In the genomic region with DNA sequence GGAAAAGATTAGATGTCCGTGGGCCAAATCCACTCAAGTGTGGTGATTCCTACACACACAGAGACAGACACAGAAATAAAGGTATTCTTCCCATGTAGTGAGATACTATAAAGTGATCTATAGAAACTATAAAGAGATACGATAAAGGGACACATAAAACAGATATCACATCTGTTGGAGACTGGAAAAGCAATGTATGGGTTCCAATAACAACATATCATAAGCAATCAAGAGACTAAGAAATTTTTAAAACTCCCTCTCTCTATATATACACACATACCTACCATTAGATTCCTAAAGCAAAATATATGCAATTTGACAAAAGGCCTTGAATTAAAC, we compare ENCODE assay signal across 14 cellular contexts. TPM values are rescaled to one million over a fixed set of nuclear protein-coding genes. Genes with fewer than 3 reads are reported as not detected.
DNase-seq lines count a peak whose midpoint lies in the region; ATAC-seq and TF ChIP-seq lines count a peak whose summit lies in the region.
"Had no signal": no experiment of that assay in that cellular context is flagged by ENCODE, and none has a peak within 500 bp of the region (broad histone marks: within the 10 kb centered on the region; RNA-seq: fewer than 3 reads in every experiment).

No MANE protein-coding gene starts in this region.

- no peak for DNase-seq in CD4-positive, alpha-beta T cell
- DNase-seq in caudate nucleus (lab: John Stamatoyannopoulos, UW): no peak
- no peak for DNase-seq in neural crest cell (ENCODE audit: low read depth, low spot score)
- DNase-seq in NCI-H524 treated with DMSO at 0.1 percent for 48 hours (lab: John Stamatoyannopoulos, UW): no peak
- DNase-seq: activated T-cell treated with anti-CD3 and anti-CD28 coated beads, Interleukin-2, amount 50 U/mL, for 48 hours; cerebellar nuclear complex; esophagus squamous epithelium; NCI-H1694 treated with DMSO at 0.1 percent for 48 hours; NK-92 treated with Interleukin-12 subunit alpha and Interleukin-12 subunit beta, amount 100 ng/mL, for 24 hours; retina had no signal

- H3K36me3 Mint-ChIP-seq in CD4-positive, alpha-beta T cell (ENCODE audit: low read depth): peaks cover 66% of the 10 kb centered on the region
- H3K36me3 Mint-ChIP-seq in IgD-negative memory B cell (peaks cover 16% of the 10 kb centered on the region), neural crest cell (ENCODE audit: low read depth) (peaks cover 43% of the 10 kb centered on the region)

- H3K9me3 ChIP-seq in CD4-positive, alpha-beta T cell (ENCODE audit: control insufficient read depth, low read length): no peaks in the 10 kb centered on the region
- H3K9me3 ChIP-seq: esophagus squamous epithelium had no signal

- no peaks in the 10 kb centered on the region for H3K27me3 Mint-ChIP-seq in CD4-positive, alpha-beta T cell
- H3K27me3 Mint-ChIP-seq in IgD-negative memory B cell (no peaks in the 10 kb centered on the region), neural crest cell (ENCODE audit: low read depth) (peaks cover 24% of the 10 kb centered on the region)

- intact Hi-C loops in CD4-positive, alpha-beta T cell (cut with DNase I, micrococcal nuclease): loop anchor here in 1 of 2 experiments (5.0 kb wide), 1 partner anchor 130 kb away; no protein-coding TSS in a partner anchor

- peaks cover 66% of the 10 kb centered on the region for H3K4me1 Mint-ChIP-seq in CD4-positive, alpha-beta T cell (ENCODE audit: low read depth)
- H3K4me1 Mint-ChIP-seq in IgD-negative memory B cell (peaks cover 23 to 47% (median 34%) of the 10 kb centered on the region in 3 donors), neural crest cell (peaks cover 60% of the 10 kb centered on the region)

- CTCF ChIA-PET in CD4-positive, alpha-beta T cell (lab: Charles Lee): interaction anchor here (1.0 to 2.7 kb wide), 6 partner anchors 67 to 130 kb away, joined by 3 to 9 read pairs (median 6); no protein-coding TSS in a partner anchor

- no peak for TF ChIP-seq CTCF in CD4-positive, alpha-beta T cell (IDR thresholded peaks at IDR 0.05)
- no peak for TF ChIP-seq CTCF in neural crest cell (conservative IDR thresholded peaks at IDR 0.05)

- H3K27ac Mint-ChIP-seq in CD4-positive, alpha-beta T cell: peak overlapping the region; percentile 99
- peak overlapping the region; percentile 65 to 100 (median 81) for H3K27ac Mint-ChIP-seq in IgD-negative memory B cell
- no peak overlapping the region for H3K27ac Mint-ChIP-seq in neural crest cell (ENCODE audit: unreplicated experiment)

- H3K27me3 ChIP-seq in CD4-positive, alpha-beta T cell (ENCODE audit: control insufficient read depth, insufficient read depth, low read length): no peaks in the 10 kb centered on the region
- H3K27me3 ChIP-seq: esophagus squamous epithelium had no signal

- no peak overlapping the region for H3K4me3 Mint-ChIP-seq in CD4-positive, alpha-beta T cell
- peak overlapping the region in 2 of 4 donors; percentile 71 to 76 for H3K4me3 Mint-ChIP-seq in IgD-negative memory B cell
- H3K4me3 Mint-ChIP-seq in neural crest cell: peak overlapping the region; percentile 32

- no peak for ATAC-seq in CD4-positive, alpha-beta T cell (ENCODE audit: poor library complexity)
- ATAC-seq in GM21360 (IDR thresholded peaks at IDR 0.05; ENCODE audit: unreplicated experiment) (no peak), GM21367 (IDR thresholded peaks at IDR 0.05; ENCODE audit: unreplicated experiment) (no peak)

- POLR2A ChIA-PET in CD4-positive, alpha-beta T cell (lab: Charles Lee): interaction anchor here (1.2 to 4.8 kb wide), 4 partner anchors 12 to 109 kb away, joined by 3 to 135 read pairs (median 48); partner anchors contain the start of genes ABCF1, GNL1 and PRR3

- H3K27ac ChIP-seq in CD4-positive, alpha-beta T cell (ENCODE audit: low read depth, low read length): no peak overlapping the region
- peak overlapping the region; percentile 31 for H3K27ac ChIP-seq in caudate nucleus (ENCODE audit: low read depth, low read length)
- H3K27ac ChIP-seq: VCaP had no signal

- no peaks in the 10 kb centered on the region for H3K9me3 Mint-ChIP-seq in CD4-positive, alpha-beta T cell
- H3K9me3 Mint-ChIP-seq in IgD-negative memory B cell: peaks cover 0 to 2% (median 0%) of the 10 kb centered on the region in 3 donors
- no peaks in the 10 kb centered on the region for H3K9me3 Mint-ChIP-seq in neural crest cell

RNA-seq across cellular contexts. Expression of gene PPP1R10, which starts 5.2 kb away (rescaled TPM):
- total RNA-seq in CD4-positive, alpha-beta T cell: 10 to 100 TPM; 92.2 to 95.3 TPM
- polyA plus RNA-seq in IgD-negative memory B cell: 28.0 TPM
- 138 and 145 TPM in 2 replicates for total RNA-seq in neural crest cell

RNA-seq across cellular contexts. Expression of gene MRPS18B, which starts 5.8 kb away (rescaled TPM):
- 10 to 100 TPM; 15.3 to 15.5 TPM for total RNA-seq in CD4-positive, alpha-beta T cell
- polyA plus RNA-seq in IgD-negative memory B cell: 146 TPM
- total RNA-seq in neural crest cell: 36.7 and 39.3 TPM in 2 replicates

RNA-seq across cellular contexts. Expression of gene ATAT1, which starts 14.8 kb away (rescaled TPM):
- total RNA-seq in CD4-positive, alpha-beta T cell: 1 to 10 TPM; 4.1 to 5.2 TPM
- 2.0 TPM for polyA plus RNA-seq in IgD-negative memory B cell
- total RNA-seq in neural crest cell: 58.2 and 62.3 TPM in 2 replicates

RNA-seq across cellular contexts. Expression of gene C6orf136, which starts 35.1 kb away (rescaled TPM):
- total RNA-seq in CD4-positive, alpha-beta T cell: 10 to 100 TPM; 20.3 to 21.7 TPM
- 26.9 TPM for polyA plus RNA-seq in IgD-negative memory B cell
- 15.4 and 17.4 TPM in 2 replicates for total RNA-seq in neural crest cell

RNA-seq across cellular contexts. Expression of gene ABCF1, which starts 40.6 kb away (rescaled TPM):
- 10 to 100 TPM; 86.1 to 88.0 TPM for total RNA-seq in CD4-positive, alpha-beta T cell
- 33.7 TPM for polyA plus RNA-seq in IgD-negative memory B cell
- 93.7 and 98.2 TPM in 2 replicates for total RNA-seq in neural crest cell
